8 cellular contexts compared by ENCODE assay signal in the genomic region with DNA sequence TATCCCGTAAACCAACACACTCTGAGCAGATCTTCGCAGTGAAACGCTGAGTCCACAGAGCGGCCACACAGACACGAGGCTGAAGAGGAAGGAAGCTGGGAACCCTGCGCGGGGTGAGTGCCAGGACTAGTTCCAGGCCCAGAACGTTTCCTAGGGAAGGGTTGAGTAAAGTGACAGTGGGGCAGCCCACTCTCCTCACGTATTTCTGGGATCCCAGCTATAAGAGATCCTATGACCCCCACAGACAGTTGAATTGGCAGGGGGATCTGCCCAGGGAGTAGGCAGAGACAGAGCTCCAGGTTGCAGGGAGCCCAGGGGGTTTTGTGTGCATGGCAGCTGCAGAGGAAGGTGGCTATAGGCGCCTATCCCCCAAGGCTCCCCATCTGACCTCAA. TPM values are rescaled to one million over a fixed set of nuclear protein-coding genes. Genes with fewer than 3 reads are reported as not detected.
DNase-seq lines count a peak whose midpoint lies in the region; ATAC-seq and TF ChIP-seq lines count a peak whose summit lies in the region.

No MANE protein-coding gene starts in this region.

- no peaks in the 10 kb centered on the region for H3K79me2 ChIP-seq in PC-3 (ENCODE audit: low read length)

- H3K4me1 ChIP-seq in PC-3 (ENCODE audit: insufficient read depth, low read length), result peaks cover 14% of the 10 kb centered on the region

- H3K27me3 Mint-ChIP-seq in activated naive CD4-positive, alpha-beta T cell treated with anti-CD3 and anti-CD28 coated beads, Interleukin-2, amount 10 ng/mL, durations not matched to agents 7 days and 5 days, result no peaks in the 10 kb centered on the region

- H3K9me3 Mint-ChIP-seq in activated naive CD4-positive, alpha-beta T cell treated with anti-CD3 and anti-CD28 coated beads, Interleukin-2, amount 10 ng/mL, durations not matched to agents 7 days and 5 days, result no peaks in the 10 kb centered on the region

- H3K27me3 ChIP-seq in PC-3 (ENCODE audit: low read length), result no peaks in the 10 kb centered on the region

- H3K4me1 Mint-ChIP-seq in activated naive CD4-positive, alpha-beta T cell treated with anti-CD3 and anti-CD28 coated beads, Interleukin-2, amount 10 ng/mL, durations not matched to agents 7 days and 5 days, result peaks cover 56% of the 10 kb centered on the region

- H3K36me3 Mint-ChIP-seq in activated naive CD4-positive, alpha-beta T cell treated with anti-CD3 and anti-CD28 coated beads, Interleukin-2, amount 10 ng/mL, durations not matched to agents 7 days and 5 days, result peaks cover 13% of the 10 kb centered on the region

- H3K9me3 ChIP-seq in PC-3 (ENCODE audit: low read length), result no peaks in the 10 kb centered on the region

- DNase-seq in activated naive CD4-positive, alpha-beta T cell treated with anti-CD3 and anti-CD28 coated beads, Interleukin-2, amount 10 ng/mL, durations not matched to agents 7 days and 5 days, result no peak
- DNase-seq in activated naive CD4-positive, alpha-beta T cell (lab: John Stamatoyannopoulos, UW), result no peak
- DNase-seq in PC-3 (peak; percentile 15), choroid plexus epithelial cell (ENCODE audit: low read depth) (peak; percentile 13), left lobe of liver (ENCODE audit: low spot score) (peak; percentile 74), NCI-H1436 (lab: John Stamatoyannopoulos, UW) (no peak)
- DNase-seq in stimulated activated naive CD8-positive, alpha-beta T cell treated with anti-CD3 and anti-CD28 coated beads, Interleukin-15, Interleukin-2, amounts not matched to agents 100 U/mL and 50 U/mL, for 24 hours, result no peak

- no TSS peak for BruUV-seq in PC-3 (replicated peaks; lab: Mats Ljungman, UMichigan)

- H3K4me3 Mint-ChIP-seq in activated naive CD4-positive, alpha-beta T cell treated with anti-CD3 and anti-CD28 coated beads, Interleukin-2, amount 10 ng/mL, durations not matched to agents 7 days and 5 days, result peak overlapping the region; percentile 90

- H3K4me2 ChIP-seq in PC-3 (ENCODE audit: low read length), result peak overlapping the region; percentile 100

- TF ChIP-seq CTCF in PC-3 (conservative IDR thresholded peaks at IDR 0.05; ENCODE audit: low read depth, low read length), result no peak
- no peak for TF ChIP-seq CTCF in choroid plexus epithelial cell (conservative IDR thresholded peaks at IDR 0.05; ENCODE audit: low read depth, low read length)

- POLR2A ChIA-PET in PC-3 (lab: Charles Lee; ENCODE audit: unreplicated experiment), result interaction anchor here (0.6 kb wide), 1 partner anchor 49 kb away, joined by 9 read pairs; no protein-coding TSS in a partner anchor

- H3K9ac ChIP-seq in PC-3 (ENCODE audit: low read length), result peak overlapping the region; percentile 87

- CTCF ChIA-PET in activated naive CD4-positive, alpha-beta T cell treated with anti-CD3 and anti-CD28 coated beads, Interleukin-2, amount 10 ng/mL, durations not matched to agents 7 days and 5 days (lab: Charles Lee), result interaction anchor here (0.6 to 2.6 kb wide), 22 partner anchors 8 to 295 kb away, joined by 3 to 18 read pairs (median 5); a partner anchor contains a TSS
- CTCF ChIA-PET in PC-3 (lab: Charles Lee), result interaction anchor here (0.6 to 1.0 kb wide), 5 partner anchors 32 to 182 kb away, joined by 3 to 9 read pairs (median 4); no protein-coding TSS in a partner anchor

- no peak overlapping the region for H3K27ac ChIP-seq in PC-3 (ENCODE audit: low read length)

- no peaks in the 10 kb centered on the region for H3K9me2 ChIP-seq in PC-3 (replicated peaks; ENCODE audit: low read length)

- H3K36me3 ChIP-seq in PC-3 (ENCODE audit: low read depth, low read length), result no peaks in the 10 kb centered on the region

- intact Hi-C loops in PC-3 (cut with micrococcal nuclease), result loop anchor here (1.0 to 5.0 kb wide), 4 partner anchors 49 to 215 kb away; no protein-coding TSS in a partner anchor

- peak overlapping the region; percentile 97 for H3K27ac Mint-ChIP-seq in activated naive CD4-positive, alpha-beta T cell treated with anti-CD3 and anti-CD28 coated beads, Interleukin-2, amount 10 ng/mL, durations not matched to agents 7 days and 5 days

- no peaks in the 10 kb centered on the region for H3F3A ChIP-seq in PC-3 (ENCODE audit: low read length, unreplicated experiment)

- ATAC-seq in HG02798 (IDR thresholded peaks at IDR 0.05; ENCODE audit: poor library complexity, unreplicated experiment), result peak; percentile 7
- ATAC-seq in PC-3, result peak; percentile 25
- peak; percentile 70 for ATAC-seq in left lobe of liver
- peak; percentile 26 for ATAC-seq in stimulated activated naive CD8-positive, alpha-beta T cell treated with anti-CD3 and anti-CD28 coated beads, Interleukin-15, Interleukin-2, amounts not matched to agents 100 U/mL and 50 U/mL, for 24 hours

- H4K20me1 ChIP-seq in PC-3 (ENCODE audit: low read length), result no peaks in the 10 kb centered on the region

- peak overlapping the region; percentile 92 for H3K4me3 ChIP-seq in PC-3 (ENCODE audit: low read length)
- H3K4me3 ChIP-seq in choroid plexus epithelial cell (ENCODE audit: low read depth, low read length), result peak overlapping the region; percentile 80

- peak overlapping the region; percentile 97 for H2AFZ ChIP-seq in PC-3 (ENCODE audit: low read length)

RNA-seq across cellular contexts. Expression of a gene that starts 51.1 kb away (rescaled TPM):
- total RNA-seq in PC-3 (2014; rRNA removed) (20.7 and 24.4 TPM in 2 replicates), left lobe of liver (11.1 TPM)

Comparison
In these comparisons a context has a peak if more than half of its experiments do, and no peak if none do; other contexts are left out.
1. DNase-seq: peak in PC-3 (single experiment), choroid plexus epithelial cell (single experiment) and left lobe of liver (single experiment); none in activated naive CD4-positive, alpha-beta T cell treated with anti-CD3 and anti-CD28 coated beads, Interleukin-2, amount 10 ng/mL, durations not matched to agents 7 days and 5 days (single experiment), activated naive CD4-positive, alpha-beta T cell (0 of 4), stimulated activated naive CD8-positive, alpha-beta T cell treated with anti-CD3 and anti-CD28 coated beads, Interleukin-15, Interleukin-2, amounts not matched to agents 100 U/mL and 50 U/mL, for 24 hours (single experiment) and NCI-H1436 (single experiment).
2. ATAC-seq: peak in every context shown above with its lines; median percentile 70 in left lobe of liver; 26 in stimulated activated naive CD8-positive, alpha-beta T cell treated with anti-CD3 and anti-CD28 coated beads, Interleukin-15, Interleukin-2, amounts not matched to agents 100 U/mL and 50 U/mL, for 24 hours; 25 in PC-3; 7 in HG02798.